In the genomic region with DNA sequence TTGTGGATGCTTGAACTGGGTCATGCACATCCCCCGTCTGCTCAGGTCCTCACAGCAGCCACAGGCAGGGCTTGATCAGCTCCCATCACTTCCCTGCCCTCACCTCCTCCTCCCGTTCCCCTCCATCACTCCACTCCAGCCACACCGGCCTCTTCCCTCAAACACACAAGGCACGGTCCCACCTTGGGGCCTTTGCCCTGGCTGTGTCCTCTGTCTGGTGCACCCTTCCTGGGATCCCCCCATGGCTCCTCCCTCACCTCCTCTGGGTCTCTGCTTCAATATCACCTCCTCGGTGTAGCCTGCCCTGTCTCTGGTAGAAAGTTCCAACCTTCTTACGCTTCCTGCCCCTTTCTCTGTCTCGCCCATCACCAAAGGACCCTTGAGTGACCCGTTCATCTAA, we compare ENCODE assay signal across 1 cellular context.
TF ChIP-seq lines count a peak whose summit lies in the region.

No MANE protein-coding gene starts in this region.

TF ChIP-seq in IMR-90, 13 proteins besides CTCF, POLR2A, EP300 and RAD21:
- no peak for TF ChIP-seq NFE2L2 (IDR thresholded peaks at IDR 0.05; ENCODE audit: low read depth, low read length)
- no peak for TF ChIP-seq RCOR1 (IDR thresholded peaks at IDR 0.05; ENCODE audit: insufficient replicate concordance, low read length)
- no peak for TF ChIP-seq RFX5 (IDR thresholded peaks at IDR 0.05; ENCODE audit: low read depth, low read length)
- TF ChIP-seq SMC3 (IDR thresholded peaks at IDR 0.05; ENCODE audit: low read depth, low read length), result no peak
- TF ChIP-seq BHLHE40 (IDR thresholded peaks at IDR 0.05; ENCODE audit: low read depth, low read length), result no peak
- TF ChIP-seq, protein P1, sequence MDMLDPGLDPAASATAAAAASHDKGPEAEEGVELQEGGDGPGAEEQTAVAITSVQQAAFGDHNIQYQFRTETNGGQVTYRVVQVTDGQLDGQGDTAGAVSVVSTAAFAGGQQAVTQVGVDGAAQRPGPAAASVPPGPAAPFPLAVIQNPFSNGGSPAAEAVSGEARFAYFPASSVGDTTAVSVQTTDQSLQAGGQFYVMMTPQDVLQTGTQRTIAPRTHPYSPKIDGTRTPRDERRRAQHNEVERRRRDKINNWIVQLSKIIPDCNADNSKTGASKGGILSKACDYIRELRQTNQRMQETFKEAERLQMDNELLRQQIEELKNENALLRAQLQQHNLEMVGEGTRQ (IDR thresholded peaks at IDR 0.05; ENCODE audit: low read depth, low read length), result no peak
- TF ChIP-seq, protein P2, sequence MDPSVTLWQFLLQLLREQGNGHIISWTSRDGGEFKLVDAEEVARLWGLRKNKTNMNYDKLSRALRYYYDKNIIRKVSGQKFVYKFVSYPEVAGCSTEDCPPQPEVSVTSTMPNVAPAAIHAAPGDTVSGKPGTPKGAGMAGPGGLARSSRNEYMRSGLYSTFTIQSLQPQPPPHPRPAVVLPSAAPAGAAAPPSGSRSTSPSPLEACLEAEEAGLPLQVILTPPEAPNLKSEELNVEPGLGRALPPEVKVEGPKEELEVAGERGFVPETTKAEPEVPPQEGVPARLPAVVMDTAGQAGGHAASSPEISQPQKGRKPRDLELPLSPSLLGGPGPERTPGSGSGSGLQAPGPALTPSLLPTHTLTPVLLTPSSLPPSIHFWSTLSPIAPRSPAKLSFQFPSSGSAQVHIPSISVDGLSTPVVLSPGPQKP (IDR thresholded peaks at IDR 0.05; ENCODE audit: borderline replicate concordance, low read depth, low read length), result no peak
- TF ChIP-seq CHD1 (IDR thresholded peaks at IDR 0.05; ENCODE audit: low read depth, low read length), result no peak
- TF ChIP-seq FOS (IDR thresholded peaks at IDR 0.05; ENCODE audit: low read depth, low read length), result no peak
- TF ChIP-seq MAZ (IDR thresholded peaks at IDR 0.05; ENCODE audit: borderline replicate concordance, low read depth, low read length), result no peak
- no peak for TF ChIP-seq MXI1 (IDR thresholded peaks at IDR 0.05; ENCODE audit: borderline replicate concordance, low read depth, low read length)
- TF ChIP-seq MAFK (IDR thresholded peaks at IDR 0.05; ENCODE audit: low read depth, low read length), result no peak
- TF ChIP-seq CEBPB (IDR thresholded peaks at IDR 0.05; ENCODE audit: low read depth, low read length), result no peak
